In the genomic region with DNA sequence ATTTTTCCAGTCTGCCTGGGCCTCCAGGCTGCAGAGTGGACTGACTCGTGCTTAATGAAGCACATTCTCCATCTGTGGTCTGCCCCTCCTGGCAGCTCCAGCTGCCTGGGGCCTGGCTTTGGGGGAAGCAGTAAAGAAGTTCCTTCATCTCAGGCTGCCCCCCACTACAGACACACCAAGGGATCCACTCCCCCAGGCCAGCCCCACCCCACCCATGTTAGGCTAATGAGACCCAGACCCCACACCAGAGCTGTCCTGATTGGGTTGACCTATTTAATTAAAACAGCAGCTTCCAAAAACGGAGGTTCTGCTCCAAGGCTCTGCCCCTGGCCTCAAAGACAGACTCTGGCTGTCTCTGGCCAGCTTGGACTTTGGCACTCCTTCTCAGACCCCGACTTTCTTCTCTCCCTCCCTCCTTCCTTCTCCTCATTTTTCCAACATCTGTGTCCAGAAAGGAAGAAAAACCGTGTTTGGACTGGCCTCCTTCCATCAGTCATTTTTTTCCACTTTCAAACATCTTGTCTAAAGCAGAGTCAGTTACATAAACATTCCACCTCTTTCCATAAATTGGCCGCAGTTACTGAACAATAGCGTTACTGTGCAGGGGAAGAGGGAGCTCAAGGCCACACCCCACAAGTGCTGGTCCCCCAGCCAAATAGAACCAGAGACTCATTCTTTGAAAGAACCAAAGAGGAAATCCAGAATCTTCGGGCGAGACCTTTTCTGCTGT, we compare ENCODE assay signal across 13 cellular contexts. TPM values are rescaled to one million over a fixed set of nuclear protein-coding genes. Genes with fewer than 3 reads are reported as not detected.
DNase-seq lines count a peak whose midpoint lies in the region; ATAC-seq and TF ChIP-seq lines count a peak whose summit lies in the region.
"Had no signal": no experiment of that assay in that cellular context is flagged by ENCODE, and none has a peak within 500 bp of the region (broad histone marks: within the 10 kb centered on the region; RNA-seq: fewer than 3 reads in every experiment).

No MANE protein-coding gene starts in this region.

- H3K14ac ChIP-seq in trophoblast cell (ENCODE audit: low read length), result peak overlapping the region; percentile 55

- peak overlapping the region; percentile 83 for H2AK5ac ChIP-seq in trophoblast cell (ENCODE audit: low read length)

- no peak overlapping the region for H3K4me2 ChIP-seq in trophoblast cell (ENCODE audit: low read length)

- TF ChIP-seq POLR2A in Peyer's patch (IDR thresholded peaks at IDR 0.05), result no peak

- no CpG with 5 or more reads among the region's 8 CpGs for WGBS in trophoblast cell (ENCODE audit: extremely low coverage, insufficient coverage, insufficient read length)

- no peak overlapping the region for H3K23ac ChIP-seq in trophoblast cell (ENCODE audit: low read length)

- no peak overlapping the region for H3K4me3 ChIP-seq in AG09309 (ENCODE audit: control insufficient read depth, low read depth, low read length)
- no peak overlapping the region for H3K4me3 ChIP-seq in Peyer's patch
- no peak overlapping the region for H3K4me3 ChIP-seq in trophoblast cell (ENCODE audit: low read depth, low read length)

- no peaks in the 10 kb centered on the region for H3K4me1 Mint-ChIP-seq in stimulated activated naive CD8-positive, alpha-beta T cell treated with anti-CD3 and anti-CD28 coated beads, Interleukin-15, amount 100 ng/mL, for 72 hours
- H3K4me1 Mint-ChIP-seq: CD4-positive, CD25-positive, alpha-beta regulatory T cell had no signal

- H3K27ac ChIP-seq in Peyer's patch, result peak overlapping the region in 3 of 4 donors; percentile 2 to 54 (median 31)
- H3K27ac ChIP-seq in trophoblast cell (ENCODE audit: low read depth, low read length), result no peak overlapping the region
- H3K27ac ChIP-seq: epithelial cell of prostate had no signal

- no peaks in the 10 kb centered on the region for H3K9me3 ChIP-seq in Peyer's patch
- H3K9me3 ChIP-seq in trophoblast cell (ENCODE audit: insufficient read depth, low read depth, low read length), result no peaks in the 10 kb centered on the region

- no peak for TF ChIP-seq CTCF in AG09309 (IDR thresholded peaks at IDR 0.05; ENCODE audit: control insufficient read depth, insufficient read depth, low read depth, low read length, missing control alignments)
- no peak for TF ChIP-seq CTCF in Peyer's patch (IDR thresholded peaks at IDR 0.05)

- peak; percentile 63 for DNase-seq in AG09309 (ENCODE audit: low read depth)
- DNase-seq in Peyer's patch, result no peak
- peak; percentile 91 for DNase-seq in fibroblast of the conjunctiva (ENCODE audit: low read depth)
- no peak for DNase-seq in trophoblast cell
- no peak for DNase-seq in NCI-H510A (lab: John Stamatoyannopoulos, UW)
- no peak for DNase-seq in stimulated activated naive CD8-positive, alpha-beta T cell treated with anti-CD3 and anti-CD28 coated beads, Interleukin-15, amount 100 ng/mL, for 72 hours
- DNase-seq: activated CD4-positive, alpha-beta T cell treated with anti-CD3 and anti-CD28 coated beads for 1 hour; activated naive CD4-positive, alpha-beta T cell treated with Interleukin-2 at 50 U/mL for 16 hours; CD4-positive, CD25-positive, alpha-beta regulatory T cell; NCI-H1105 treated with DMSO at 0.1 percent for 48 hours had no signal

- H3K27me3 Mint-ChIP-seq in stimulated activated naive CD8-positive, alpha-beta T cell treated with anti-CD3 and anti-CD28 coated beads, Interleukin-15, amount 100 ng/mL, for 72 hours, result peaks cover 15% of the 10 kb centered on the region

- H3K4me1 ChIP-seq in Peyer's patch, result peaks cover 0 to 13% (median 0%) of the 10 kb centered on the region in 4 donors
- peaks cover 21 to 29% of the 10 kb centered on the region in 2 experiments for H3K4me1 ChIP-seq in trophoblast cell (ENCODE audit: control insufficient read depth in 1 of 2, insufficient read depth in 2 of 2, low read length in 2 of 2)

- peak overlapping the region; percentile 76 for H2BK12ac ChIP-seq in trophoblast cell (ENCODE audit: low read length)

- peak overlapping the region; percentile 71 for H4K91ac ChIP-seq in trophoblast cell (ENCODE audit: low read depth, low read length)

- H3K36me3 ChIP-seq in Peyer's patch (no peaks in the 10 kb centered on the region), trophoblast cell (ENCODE audit: control insufficient read depth in 1 of 2, insufficient read depth in 2 of 2, low read length in 2 of 2) (no peaks in the 10 kb centered on the region)

- H3K9me3 Mint-ChIP-seq in stimulated activated naive CD8-positive, alpha-beta T cell treated with anti-CD3 and anti-CD28 coated beads, Interleukin-15, amount 100 ng/mL, for 72 hours, result no peaks in the 10 kb centered on the region

- peak overlapping the region; percentile 24 for H4K8ac ChIP-seq in trophoblast cell (ENCODE audit: low read depth, low read length)

- H3K79me1 ChIP-seq in trophoblast cell (ENCODE audit: low read length), result peaks cover 26% of the 10 kb centered on the region

- H3K9ac ChIP-seq in trophoblast cell (ENCODE audit: low read length), result no peak overlapping the region

- no peak overlapping the region for H2AFZ ChIP-seq in trophoblast cell (ENCODE audit: insufficient read depth, low read length, poor library complexity)

- peak overlapping the region; percentile 77 for H2BK120ac ChIP-seq in trophoblast cell (ENCODE audit: insufficient read depth, low read length, poor library complexity)

- peak overlapping the region; percentile 6 for H2BK5ac ChIP-seq in trophoblast cell (ENCODE audit: low read depth, low read length, poor library complexity)

- H3K18ac ChIP-seq in trophoblast cell (ENCODE audit: low read length), result no peak overlapping the region

- no peaks in the 10 kb centered on the region for H3K79me2 ChIP-seq in trophoblast cell (ENCODE audit: control insufficient read depth, insufficient read depth, low read length, poor library complexity)

- no peak overlapping the region for H3K27ac Mint-ChIP-seq in stimulated activated naive CD8-positive, alpha-beta T cell treated with anti-CD3 and anti-CD28 coated beads, Interleukin-15, amount 100 ng/mL, for 72 hours
- H3K27ac Mint-ChIP-seq: CD4-positive, CD25-positive, alpha-beta regulatory T cell had no signal

- H3K4me3 Mint-ChIP-seq in stimulated activated naive CD8-positive, alpha-beta T cell treated with anti-CD3 and anti-CD28 coated beads, Interleukin-15, amount 100 ng/mL, for 72 hours, result no peak overlapping the region
- H3K4me3 Mint-ChIP-seq: CD4-positive, CD25-positive, alpha-beta regulatory T cell had no signal

- H3K4ac ChIP-seq in trophoblast cell (ENCODE audit: low read depth, low read length), result no peak overlapping the region

- H3K27me3 ChIP-seq in Peyer's patch (no peaks in the 10 kb centered on the region), trophoblast cell (ENCODE audit: insufficient read depth, low read length) (no peaks in the 10 kb centered on the region)

- no peak overlapping the region for H4K12ac ChIP-seq in trophoblast cell (ENCODE audit: low read depth, low read length)

- no peak for ATAC-seq in GM21367 (IDR thresholded peaks at IDR 0.05; ENCODE audit: unreplicated experiment)
- no peak for ATAC-seq in HG02884 (IDR thresholded peaks at IDR 0.05; ENCODE audit: unreplicated experiment)
- no peak for ATAC-seq in stimulated activated naive CD8-positive, alpha-beta T cell treated with anti-CD3 and anti-CD28 coated beads, Interleukin-15, amount 100 ng/mL, for 72 hours

RNA-seq across cellular contexts. Expression of gene SERTAD4, which starts 29.7 kb away (rescaled TPM):
- total RNA-seq in Peyer's patch, result 1 to 10 TPM in 3 of 4 donors, under 1 TPM in 1; 0.18 to 1.7 (median 1.3) TPM
- polyA plus RNA-seq in trophoblast cell (2013), result 22.0 and 22.1 TPM in 2 replicates
- total RNA-seq: CD4-positive, CD25-positive, alpha-beta regulatory T cell had no signal
- polyA plus RNA-seq: CD4-positive, CD25-positive, alpha-beta regulatory T cell had no signal

Comparison
In these comparisons a context has a peak if more than half of its experiments do, and no peak if none do; other contexts are left out.
1. DNase-seq: peak in AG09309 (single experiment) and fibroblast of the conjunctiva (single experiment); none in Peyer's patch (0 of 3), trophoblast cell (0 of 2), NCI-H510A (single experiment) and stimulated activated naive CD8-positive, alpha-beta T cell treated with anti-CD3 and anti-CD28 coated beads, Interleukin-15, amount 100 ng/mL, for 72 hours (0 of 2).